15 cellular contexts compared by ENCODE assay signal in genomic region chr2:150232321-150232720, GRCh38.
A peak's percentile ranks its signal among the peaks of the same experiment; 100 is the strongest.
DNase-seq lines count a peak whose midpoint lies in the region; ATAC-seq and TF ChIP-seq lines count a peak whose summit lies in the region.
"Had no signal": no experiment of that assay in that cellular context is flagged by ENCODE, and none has a peak within 500 bp of the region (broad histone marks: within the 10 kb centered on the region; RNA-seq: fewer than 3 reads in every experiment).

No MANE protein-coding gene starts in this region.

- no peaks in the 10 kb centered on the region for H3K27me3 ChIP-seq in right lobe of liver

- DNase-seq in NCI-H1048 (lab: John Stamatoyannopoulos, UW) (peak; percentile 51), SK-MEL-5 (ENCODE audit: low read depth, low spot score) (peak; percentile 50), glomerular visceral epithelial cell (ENCODE audit: extremely low spot score) (peak; percentile 4), SIG-M5 treated with dmso at 0.1 percent for 504 hours (lab: John Stamatoyannopoulos, UW; ENCODE audit: unreplicated experiment) (no peak), right lobe of liver (no peak)
- DNase-seq in central memory CD4-positive, alpha-beta T cell = no peak
- DNase-seq: ACHN; CD4-positive, alpha-beta T cell; DMS79 treated with DMSO at 0.1 percent for 48 hours; GF-D8; GOT3; H7; HFFc6 had no signal

- H3K36me3 ChIP-seq in right lobe of liver = no peaks in the 10 kb centered on the region

- H3K4me1 ChIP-seq in right lobe of liver = peaks cover 0 to 15% (median 0%) of the 10 kb centered on the region in 4 donors

- in situ Hi-C loops in SK-MEL-5 (cut with HindIII; ENCODE audit: low pct_unique_long_range_greater_than_20kb, low sequenced_read_pairs) = no loop called here

- H3K9me3 ChIP-seq in right lobe of liver = no peaks in the 10 kb centered on the region

- no peak for TF ChIP-seq POLR2A in right lobe of liver (IDR thresholded peaks at IDR 0.05)

- no peak for ATAC-seq in right lobe of liver
- ATAC-seq: HCT116 had no signal

- WGBS in right lobe of liver (ENCODE audit: insufficient coverage, low coverage, low lambda C conversion rate, missing lambda C conversion rate) = 82% methylated on average over 1 of the region's 1 CpG

- no peak overlapping the region for H3K27ac ChIP-seq in right lobe of liver
- H3K27ac ChIP-seq: C4-2B had no signal

- intact Hi-C loops in right lobe of liver (cut with DNase I) = no loop called here

- no peak overlapping the region for H3K4me3 ChIP-seq in right lobe of liver

- no peak for TF ChIP-seq CTCF in right lobe of liver (IDR thresholded peaks at IDR 0.05)

Comparison
In these comparisons a context has a peak if more than half of its experiments do, and no peak if none do; other contexts are left out.
1. DNase-seq: peak in NCI-H1048 (single experiment), SK-MEL-5 (single experiment) and glomerular visceral epithelial cell (single experiment); none in SIG-M5 treated with dmso at 0.1 percent for 504 hours (single experiment), right lobe of liver (0 of 3) and central memory CD4-positive, alpha-beta T cell (single experiment).